In genomic region chr5:140575309-140575708, GRCh38 we compare ENCODE assay signal across 6 cellular contexts.
A peak's percentile ranks its signal among the peaks of the same experiment; 100 is the strongest.
DNase-seq lines count a peak whose midpoint lies in the region; ATAC-seq and TF ChIP-seq lines count a peak whose summit lies in the region.

No MANE protein-coding gene starts in this region.

- H2AFZ ChIP-seq in OCI-LY1 (ENCODE audit: low read length), result no peak overlapping the region

- no CpG with 5 or more reads among the region's 8 CpGs for WGBS in iPS DF 6.9 (ENCODE audit: insufficient coverage, insufficient read length)

- ATAC-seq in HG03565 (IDR thresholded peaks at IDR 0.05; ENCODE audit: unreplicated experiment), result no peak

- no peak overlapping the region for H3K27ac ChIP-seq in OCI-LY1 (ENCODE audit: low read depth, low read length, poor library complexity, severe bottlenecking)
- no peak overlapping the region for H3K27ac ChIP-seq in iPS DF 6.9 (ENCODE audit: low read length)

- H3K9ac ChIP-seq in OCI-LY1 (ENCODE audit: low read length), result no peak overlapping the region

- TF ChIP-seq CTCF in OCI-LY1 (IDR thresholded peaks at IDR 0.05; ENCODE audit: low read length), result peak; percentile 27; the same call in 1 of the 2 replicates
- TF ChIP-seq CTCF in GM20000 (IDR thresholded peaks at IDR 0.05; ENCODE audit: extremely low read depth, missing control alignments), result no peak

- H3K9me3 ChIP-seq in OCI-LY1 (ENCODE audit: low read length), result no peaks in the 10 kb centered on the region
- H3K9me3 ChIP-seq in iPS DF 6.9 (ENCODE audit: control insufficient read depth, insufficient read depth, low read length), result no peaks in the 10 kb centered on the region

- H3K36me3 ChIP-seq in OCI-LY1 (ENCODE audit: insufficient read depth, low read length) (no peaks in the 10 kb centered on the region), iPS DF 6.9 (ENCODE audit: control insufficient read depth, insufficient read depth, low read length) (no peaks in the 10 kb centered on the region)

- no peaks in the 10 kb centered on the region for H3F3A ChIP-seq in OCI-LY1 (ENCODE audit: insufficient read depth, low read length)

- H3K4me3 ChIP-seq in OCI-LY1 (ENCODE audit: low read depth, low read length, poor library complexity, severe bottlenecking) (no peak overlapping the region), iPS DF 6.9 (ENCODE audit: low read length) (no peak overlapping the region)

- DNase-seq in AG20443 (ENCODE audit: low spot score), result peak; percentile 67
- DNase-seq in iPS DF 6.9 (ENCODE audit: low read depth, low spot score), result peak; percentile 22
- DNase-seq in GM20000 (ENCODE audit: low spot score), result no peak
- DNase-seq in NCI-H2227 (lab: John Stamatoyannopoulos, UW; ENCODE audit: unreplicated experiment), result no peak

- no peak overlapping the region for H3K4me2 ChIP-seq in OCI-LY1 (ENCODE audit: low read length)

- H3K4me1 ChIP-seq in OCI-LY1 (ENCODE audit: insufficient read depth, low read length, severe bottlenecking) (no peaks in the 10 kb centered on the region), iPS DF 6.9 (ENCODE audit: control insufficient read depth, insufficient read depth, low read length) (no peaks in the 10 kb centered on the region; the same call in 1 of the 2 replicates)

- H3K27me3 ChIP-seq in OCI-LY1 (ENCODE audit: insufficient read depth, low read length) (no peaks in the 10 kb centered on the region), iPS DF 6.9 (ENCODE audit: control insufficient read depth, insufficient read depth, low read length) (no peaks in the 10 kb centered on the region)

- no peaks in the 10 kb centered on the region for H3K9me2 ChIP-seq in OCI-LY1 (ENCODE audit: low read depth, low read length)

- H3K79me2 ChIP-seq in OCI-LY1 (ENCODE audit: insufficient read depth, low read length), result no peaks in the 10 kb centered on the region

- no peaks in the 10 kb centered on the region for H4K20me1 ChIP-seq in OCI-LY1 (ENCODE audit: insufficient read depth, low read length)

Comparison
In these comparisons a context has a peak if more than half of its experiments do, and no peak if none do; other contexts are left out.
1. DNase-seq: peak in AG20443 (single experiment) and iPS DF 6.9 (single experiment); none in GM20000 (single experiment) and NCI-H2227 (single experiment).